ENCODE assay signal across 10 cellular contexts in the genomic region with DNA sequence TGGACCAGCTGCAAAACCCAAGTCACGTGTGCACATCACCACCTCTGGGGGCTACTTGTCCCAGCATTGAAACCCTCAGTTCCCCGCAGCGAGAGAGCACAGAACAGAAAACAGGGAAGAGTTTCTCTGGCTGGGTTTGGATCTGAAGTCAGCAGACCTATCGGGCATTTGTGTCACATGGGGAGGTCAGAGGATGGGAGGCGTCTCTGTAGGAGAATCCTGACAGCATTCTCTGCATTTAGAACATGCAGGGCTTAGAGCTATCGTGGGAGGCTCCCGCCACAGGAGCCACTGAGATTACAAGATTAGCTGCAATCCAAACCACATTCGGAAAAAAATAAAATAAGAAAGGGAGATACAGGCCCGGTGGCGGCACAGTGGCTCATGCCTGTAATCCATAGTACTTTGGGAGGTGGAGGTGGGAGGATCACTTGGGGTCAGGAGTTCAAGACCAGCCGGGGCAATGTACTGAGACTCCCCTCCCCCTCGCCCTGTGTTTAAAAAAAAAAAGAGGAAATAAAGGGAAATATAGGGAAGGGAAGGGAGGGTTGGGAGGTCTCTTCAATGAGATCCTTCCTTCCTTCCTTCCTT. TPM values are rescaled to one million over a fixed set of nuclear protein-coding genes. Genes with fewer than 3 reads are reported as not detected.
DNase-seq lines count a peak whose midpoint lies in the region; ATAC-seq and TF ChIP-seq lines count a peak whose summit lies in the region.
"Had no signal": no experiment of that assay in that cellular context is flagged by ENCODE, and none has a peak within 500 bp of the region (broad histone marks: within the 10 kb centered on the region; RNA-seq: fewer than 3 reads in every experiment).

No MANE protein-coding gene starts in this region.

- intact Hi-C loops in body of pancreas (cut with DNase I) = no loop called here
- intact Hi-C loops in vagina (cut with DNase I) = no loop called here

- H3K27me3 Mint-ChIP-seq in HFFc6 (ENCODE audit: insufficient read depth) = peaks cover 14% of the 10 kb centered on the region

- TF ChIP-seq CTCF in body of pancreas (IDR thresholded peaks at IDR 0.05) (no peak), vagina (IDR thresholded peaks at IDR 0.05) (no peak), HFFc6 (IDR thresholded peaks at IDR 0.05) (no peak)

- ATAC-seq in body of pancreas = no peak

- H3K27me3 ChIP-seq in body of pancreas = no peaks in the 10 kb centered on the region
- no peaks in the 10 kb centered on the region for H3K27me3 ChIP-seq in vagina

- H3K36me3 ChIP-seq in body of pancreas (replicated peaks in 1 of 2; ENCODE audit: insufficient read depth in 1 of 2, low read depth in 2 of 2) (no peaks in the 10 kb centered on the region), vagina (no peaks in the 10 kb centered on the region)

- no peaks in the 10 kb centered on the region for H3K9me3 ChIP-seq in body of pancreas
- H3K9me3 ChIP-seq in vagina = no peaks in the 10 kb centered on the region

- no peaks in the 10 kb centered on the region for H3K9me3 Mint-ChIP-seq in HFFc6

- peak overlapping the region in 2 of 4 donors; percentile 0 to 44 for H3K27ac ChIP-seq in body of pancreas
- H3K27ac ChIP-seq in vagina = peak overlapping the region; percentile 52

- TF ChIP-seq POLR2A in body of pancreas (IDR thresholded peaks at IDR 0.05) (peak in 2 of 3 donors; percentile 11 to 15), vagina (IDR thresholded peaks at IDR 0.05) (no peak)

- DNase-seq in stimulated activated CD4-positive, alpha-beta T cell treated with anti-CD3 and anti-CD28 coated beads, Interleukin-12 subunit alpha, Interleukin-12 subunit beta, amount 100 ng/mL, for 48 hours (ENCODE audit: low read depth in 2 of 3, low spot score in 1 of 3) = peak in 2 of 3 donors; percentile 9 to 22
- no peak for DNase-seq in stimulated activated CD4-positive, alpha-beta T cell treated with anti-CD3 and anti-CD28 coated beads, Interleukin-1b, Interleukin-23, amount 100 ng/mL, for 48 hours
- DNase-seq in body of pancreas = peak in 1 of 4 donors; percentile 47
- DNase-seq in lung microvascular endothelial cell (ENCODE audit: low read depth in 2 of 2) = peak; percentile 28 to 40
- no peak for DNase-seq in vagina (ENCODE audit: extremely low spot score in 2 of 2)
- DNase-seq in NCI-H2029 (lab: John Stamatoyannopoulos, UW) = no peak
- DNase-seq in hepatic stellate cell (ENCODE audit: low spot score) = no peak
- DNase-seq in HFFc6 = no peak
- DNase-seq: NCI-H1417, SHP77 treated with DMSO at 0.1 percent for 48 hours had no signal

- H3K4me3 Mint-ChIP-seq in HFFc6 = no peak overlapping the region; the same call in 1 of the 2 replicates

- peaks cover 22% of the 10 kb centered on the region for H3K4me1 Mint-ChIP-seq in HFFc6 (ENCODE audit: low read depth)

- 36 to 65% methylated on average over 12 of the region's 12 CpGs for WGBS in body of pancreas, 2 donors

- peaks cover 38% of the 10 kb centered on the region for H3K4me1 ChIP-seq in body of pancreas
- H3K4me1 ChIP-seq in vagina = peaks cover 46% of the 10 kb centered on the region

- H3K4me3 ChIP-seq in body of pancreas = no peak overlapping the region
- no peak overlapping the region for H3K4me3 ChIP-seq in vagina

- no peak overlapping the region for H3K27ac Mint-ChIP-seq in HFFc6

- H3K36me3 Mint-ChIP-seq in HFFc6 (ENCODE audit: low read depth) = no peaks in the 10 kb centered on the region

RNA-seq across cellular contexts. Expression of gene TLE6, which starts 2.9 kb away (rescaled TPM):
- total RNA-seq in body of pancreas (under 1 TPM in 1 of 2 donors, not detected in 1; 0.33 TPM), lung microvascular endothelial cell (0.99 and 1.1 TPM in 2 replicates), vagina (10.6 TPM)
- 1 to 10 TPM in 5 of 6 experiments, under 1 TPM in 1; 0.82 to 3.0 (median 1.2) TPM for total RNA-seq in HFFc6 (2021; fragmentation: NEBNext Ultra II Directional; extraction: Animal tissue kit (Norgen Biotek cat#: 25700))

RNA-seq across cellular contexts. Expression of gene ZNF77, which starts 29.7 kb away (rescaled TPM):
- total RNA-seq in body of pancreas = 1 to 10 TPM; 3.3 to 6.2 TPM
- total RNA-seq in lung microvascular endothelial cell = 3.3 and 3.4 TPM in 2 replicates
- 6.4 TPM for total RNA-seq in vagina
- total RNA-seq in HFFc6 (2021; fragmentation: NEBNext Ultra II Directional; extraction: Animal tissue kit (Norgen Biotek cat#: 25700)) = 1 to 10 TPM; 1.7 to 2.6 (median 2.2) TPM

RNA-seq across cellular contexts. Expression of gene TLE2, which starts 54.6 kb away (rescaled TPM):
- 10 to 100 TPM; 34.5 to 45.2 TPM for total RNA-seq in body of pancreas
- total RNA-seq in lung microvascular endothelial cell = 7.2 and 17.5 TPM in 2 replicates
- total RNA-seq in vagina = 28.2 TPM
- under 1 TPM in 4 of 6 experiments, not detected in 2; 0.15 to 0.67 (median 0.46) TPM for total RNA-seq in HFFc6 (2021; fragmentation: NEBNext Ultra II Directional; extraction: Animal tissue kit (Norgen Biotek cat#: 25700))

Comparison
In these comparisons a context has a peak if more than half of its experiments do, and no peak if none do; other contexts are left out.
1. DNase-seq: peak in stimulated activated CD4-positive, alpha-beta T cell treated with anti-CD3 and anti-CD28 coated beads, Interleukin-12 subunit alpha, Interleukin-12 subunit beta, amount 100 ng/mL, for 48 hours (2 of 3) and lung microvascular endothelial cell (2 of 2); none in stimulated activated CD4-positive, alpha-beta T cell treated with anti-CD3 and anti-CD28 coated beads, Interleukin-1b, Interleukin-23, amount 100 ng/mL, for 48 hours (single experiment), vagina (0 of 2), NCI-H2029 (single experiment), hepatic stellate cell (single experiment) and HFFc6 (single experiment).
2. POLR2A ChIP-seq: peak in body of pancreas (2 of 3); none in vagina (0 of 2).